In the genomic region with DNA sequence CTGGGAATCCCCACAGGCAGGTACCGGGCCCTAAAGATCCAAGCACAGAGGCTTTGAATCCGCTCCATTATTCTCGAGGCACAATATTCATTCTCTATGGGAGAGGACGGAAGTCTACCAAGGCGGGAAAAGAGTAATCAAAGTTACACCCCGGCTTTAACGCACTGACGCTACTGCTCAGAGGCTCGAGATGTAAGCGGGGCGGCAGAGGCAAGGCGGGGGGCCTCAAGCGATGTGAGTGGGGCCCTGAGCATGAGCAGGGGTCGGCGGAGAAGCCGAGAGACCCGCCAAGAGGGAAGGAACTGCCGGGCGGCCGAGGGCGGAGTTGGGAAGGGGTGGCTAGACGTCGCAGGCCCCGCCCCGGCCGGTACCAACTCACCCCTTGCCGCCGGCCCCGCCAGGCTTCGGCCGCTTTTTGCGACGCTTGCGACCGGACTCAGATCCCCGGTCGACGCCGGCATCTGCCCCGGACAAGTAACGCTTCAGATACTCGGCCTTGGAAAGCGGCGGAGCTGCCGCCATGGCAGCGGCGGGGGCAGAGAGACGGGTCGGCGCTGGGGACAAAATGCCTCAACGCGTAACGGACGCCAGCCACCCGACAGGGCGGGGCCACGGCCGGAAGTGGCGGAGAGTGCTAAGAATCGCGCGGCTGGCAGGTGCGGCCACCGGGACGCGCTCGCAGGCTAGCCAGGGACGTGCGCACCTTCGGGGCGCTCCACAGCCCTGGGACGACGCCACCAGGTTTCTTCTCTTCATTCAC, we compare ENCODE assay signal across 7 cellular contexts. TPM values are rescaled to one million over a fixed set of nuclear protein-coding genes. Genes with fewer than 3 reads are reported as not detected.
DNase-seq lines count a peak whose midpoint lies in the region; ATAC-seq, FAIRE-seq and TF ChIP-seq lines count a peak whose summit lies in the region.

A gene with protein sequence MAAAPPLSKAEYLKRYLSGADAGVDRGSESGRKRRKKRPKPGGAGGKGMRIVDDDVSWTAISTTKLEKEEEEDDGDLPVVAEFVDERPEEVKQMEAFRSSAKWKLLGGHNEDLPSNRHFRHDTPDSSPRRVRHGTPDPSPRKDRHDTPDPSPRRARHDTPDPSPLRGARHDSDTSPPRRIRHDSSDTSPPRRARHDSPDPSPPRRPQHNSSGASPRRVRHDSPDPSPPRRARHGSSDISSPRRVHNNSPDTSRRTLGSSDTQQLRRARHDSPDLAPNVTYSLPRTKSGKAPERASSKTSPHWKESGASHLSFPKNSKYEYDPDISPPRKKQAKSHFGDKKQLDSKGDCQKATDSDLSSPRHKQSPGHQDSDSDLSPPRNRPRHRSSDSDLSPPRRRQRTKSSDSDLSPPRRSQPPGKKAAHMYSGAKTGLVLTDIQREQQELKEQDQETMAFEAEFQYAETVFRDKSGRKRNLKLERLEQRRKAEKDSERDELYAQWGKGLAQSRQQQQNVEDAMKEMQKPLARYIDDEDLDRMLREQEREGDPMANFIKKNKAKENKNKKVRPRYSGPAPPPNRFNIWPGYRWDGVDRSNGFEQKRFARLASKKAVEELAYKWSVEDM (minus strand): TSS at position 545 of the 760 bp plus-strand sequence. CDS start 23 bp downstream, at position 522.

- H3K4me2 ChIP-seq in astrocyte (ENCODE audit: low read length) = peak within 1 kb of the TSS; percentile 95

- no peaks in the 10 kb centered on the region for H3K9me3 Mint-ChIP-seq in astrocyte (ENCODE audit: unreplicated experiment)

- H3K79me2 ChIP-seq in astrocyte (ENCODE audit: insufficient read depth, low read length) = peaks cover 29% of the 10 kb centered on the region

- no peak for TF ChIP-seq CTCF in astrocyte (IDR thresholded peaks at IDR 0.05; ENCODE audit: insufficient read depth, low read depth, low read length)

- H3K9ac ChIP-seq in astrocyte (ENCODE audit: low read length) = peak within 1 kb of the TSS; percentile 94

- peak within 1 kb of the TSS; percentile 90 for H2AFZ ChIP-seq in astrocyte (ENCODE audit: low read depth, low read length)

- no peak for FAIRE-seq in astrocyte (lab: Jason Lieb, UNC)

- ATAC-seq in GM18502 (IDR thresholded peaks at IDR 0.05; ENCODE audit: poor library complexity, unreplicated experiment) (peak; percentile 87), HG02885 (IDR thresholded peaks at IDR 0.05; ENCODE audit: poor library complexity, unreplicated experiment) (peak; percentile 86)

- H3K4me1 Mint-ChIP-seq in astrocyte (ENCODE audit: low read depth, unreplicated experiment) = peaks cover 9% of the 10 kb centered on the region

- no peaks in the 10 kb centered on the region for H3K27me3 Mint-ChIP-seq in astrocyte (ENCODE audit: low read depth, unreplicated experiment)

- H3K4me1 ChIP-seq in astrocyte (ENCODE audit: insufficient read depth, low read length) = peaks cover 8% of the 10 kb centered on the region

- no peaks in the 10 kb centered on the region for H3K9me3 ChIP-seq in astrocyte (ENCODE audit: insufficient read depth, low read depth, low read length)

- H3K36me3 Mint-ChIP-seq in astrocyte (ENCODE audit: low read depth, unreplicated experiment) = no peaks in the 10 kb centered on the region

- H3K36me3 ChIP-seq in astrocyte (ENCODE audit: insufficient read depth, low read length) = peaks cover 16% of the 10 kb centered on the region

- no peaks in the 10 kb centered on the region for H3K27me3 ChIP-seq in astrocyte (ENCODE audit: insufficient read depth, low read length)

- peak within 1 kb of the TSS; percentile 94 for H3K27ac ChIP-seq in astrocyte (ENCODE audit: low read depth, low read length)

- H4K20me1 ChIP-seq in astrocyte (ENCODE audit: insufficient read depth, low read length) = no peaks in the 10 kb centered on the region

- DNase-seq in NCI-H2029 treated with DMSO at 0.1 percent for 48 hours (lab: John Stamatoyannopoulos, UW) (peak; percentile 72), T-helper 22 cell (ENCODE audit: low read depth) (peak; percentile 90), astrocyte (ENCODE audit: low read depth) (peak; percentile 66), hepatic stellate cell (ENCODE audit: low spot score) (peak; percentile 91), retina (peak; percentile 98)

- H3K4me3 Mint-ChIP-seq in astrocyte (ENCODE audit: unreplicated experiment) = peak within 1 kb of the TSS; percentile 93

- peak within 1 kb of the TSS; percentile 81 for H3K4me3 ChIP-seq in astrocyte (ENCODE audit: insufficient read depth, low read depth, low read length)

- peak within 1 kb of the TSS; percentile 70 for H3K27ac Mint-ChIP-seq in astrocyte (ENCODE audit: unreplicated experiment)

RNA-seq across cellular contexts. Expression of the gene that starts here (rescaled TPM):
- 8.0 and 9.3 TPM in 2 replicates for total RNA-seq in astrocyte

Comparison
In these comparisons a context has a peak if more than half of its experiments do, and no peak if none do; other contexts are left out.
1. Peak in every context shown above with its lines: DNase-seq, ATAC-seq, H3K4me3 ChIP-seq and H3K27ac ChIP-seq.